ENCODE assay signal across 28 cellular contexts in the genomic region with DNA sequence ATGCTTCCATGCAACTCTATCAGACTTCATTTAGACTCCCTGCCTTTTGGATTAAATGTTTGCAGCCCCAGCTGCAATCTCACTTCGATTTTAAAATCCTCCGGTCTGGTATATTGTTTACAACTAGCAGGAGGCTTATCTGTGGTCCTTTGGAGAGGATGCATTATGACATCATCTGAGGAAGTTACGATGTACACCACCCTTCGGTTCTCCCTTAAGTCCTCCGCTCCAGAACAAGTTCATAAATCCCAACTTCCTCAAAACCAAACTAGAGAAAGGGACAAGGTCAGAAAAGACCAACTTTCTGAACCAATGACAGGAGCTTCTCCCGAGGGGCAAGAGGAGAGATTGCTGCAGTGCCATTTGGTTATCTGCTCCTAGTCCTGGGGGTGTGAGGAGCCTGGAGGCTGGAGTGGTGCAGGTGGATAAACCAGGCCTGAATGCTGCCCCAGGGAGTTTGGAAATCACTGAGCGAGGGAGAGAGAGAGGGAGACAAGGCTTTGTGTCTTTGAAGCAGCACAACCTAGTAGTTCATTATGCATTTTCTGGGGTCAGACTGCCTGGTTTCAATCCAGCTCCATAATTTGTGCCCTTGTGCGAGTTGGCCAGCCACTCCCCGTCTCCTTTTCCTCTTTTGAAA.
A peak's percentile ranks its signal among the peaks of the same experiment; 100 is the strongest.
DNase-seq lines count a peak whose midpoint lies in the region; ATAC-seq, FAIRE-seq and TF ChIP-seq lines count a peak whose summit lies in the region.
"Had no signal": no experiment of that assay in that cellular context is flagged by ENCODE, and none has a peak within 500 bp of the region (broad histone marks: within the 10 kb centered on the region; RNA-seq: fewer than 3 reads in every experiment).

No MANE protein-coding gene starts in this region.

- no peak overlapping the region for H3K4ac ChIP-seq in trophoblast cell (ENCODE audit: low read depth, low read length)

- H3K27me3 ChIP-seq in trophoblast cell (ENCODE audit: insufficient read depth, low read length): no peaks in the 10 kb centered on the region
- no peaks in the 10 kb centered on the region for H3K27me3 ChIP-seq in colonic mucosa
- H3K27me3 ChIP-seq: cardiac muscle cell, dorsolateral prefrontal cortex, foreskin keratinocyte, tibial artery had no signal

- peak overlapping the region; percentile 37 for H2BK120ac ChIP-seq in trophoblast cell (ENCODE audit: insufficient read depth, low read length, poor library complexity)

- no CpG with 5 or more reads among the region's 9 CpGs for WGBS in trophoblast cell (ENCODE audit: extremely low coverage, insufficient coverage, insufficient read length)

- no peak overlapping the region for H2AK5ac ChIP-seq in trophoblast cell (ENCODE audit: low read length)

- H3K36me3 ChIP-seq in trophoblast cell (ENCODE audit: control insufficient read depth in 1 of 2, insufficient read depth in 2 of 2, low read length in 2 of 2): no peaks in the 10 kb centered on the region
- no peaks in the 10 kb centered on the region for H3K36me3 ChIP-seq in colonic mucosa
- H3K36me3 ChIP-seq: cardiac muscle cell, tibial artery had no signal

- peak overlapping the region; percentile 18 for H2BK5ac ChIP-seq in trophoblast cell (ENCODE audit: low read depth, low read length, poor library complexity)

- peak overlapping the region; percentile 22 for H4K8ac ChIP-seq in trophoblast cell (ENCODE audit: low read depth, low read length)

- H3K79me2 ChIP-seq in trophoblast cell (ENCODE audit: control insufficient read depth, insufficient read depth, low read length, poor library complexity): peaks cover 2% of the 10 kb centered on the region

- H3K9ac ChIP-seq in trophoblast cell (ENCODE audit: low read length) (no peak overlapping the region), colonic mucosa (ENCODE audit: low read depth in 2 of 2, low read length in 2 of 2) (no peak overlapping the region)

- no peak overlapping the region for H2AFZ ChIP-seq in trophoblast cell (ENCODE audit: insufficient read depth, low read length, poor library complexity)

- no peak overlapping the region for H3K23ac ChIP-seq in trophoblast cell (ENCODE audit: low read length)

- intact Hi-C loops in left ventricle myocardium superior (cut with micrococcal nuclease) (no loop called here), colonic mucosa (cut with DNase I) (no loop called here)

- DNase-seq in NOMO-1 treated with DMSO at 0.1 percent for 48 hours (lab: John Stamatoyannopoulos, UW; ENCODE audit: unreplicated experiment) (peak; percentile 4), NOMO-1 treated with dmso at 0.1 percent for 144 hours (lab: John Stamatoyannopoulos, UW; ENCODE audit: unreplicated experiment) (no peak), NB4 (ENCODE audit: low read depth) (peak; percentile 20), left ventricle myocardium superior (no peak), trophoblast cell (no peak), D721Med (ENCODE audit: insufficient read length, low spot score) (no peak), colonic mucosa (no peak)
- DNase-seq: activated CD4-positive, alpha-beta T cell treated with anti-CD3 and anti-CD28 coated beads, Interleukin-2, amount 10 ng/mL, durations not matched to agents 24 days and 14 days; activated CD8-positive, alpha-beta memory T cell treated with anti-CD3 and anti-CD28 coated beads, Interleukin-2, amount 10 ng/mL, durations not matched to agents 7 days and 5 days; activated naive CD4-positive, alpha-beta T cell treated with anti-CD3 and anti-CD28 coated beads, Interleukin-2, amount 50 U/mL, for 16 hours; anterior cingulate cortex; Caco-2; dorsolateral prefrontal cortex; foreskin keratinocyte; NCI-H1048; NCI-H187 treated with DMSO at 0.1 percent for 48 hours; NCI-H748 treated with DMSO at 0.1 percent for 48 hours; SHP77 treated with DMSO at 0.1 percent for 48 hours; stimulated activated CD4-positive, alpha-beta T cell treated with anti-CD3 and anti-CD28 coated beads, Interleukin-4, amount 100 ng/mL, for 4 hours; stimulated activated naive CD8-positive, alpha-beta T cell treated with anti-CD3 and anti-CD28 coated beads, Interleukin-15, Interleukin-2, amounts not matched to agents 100 U/mL and 50 U/mL, for 24 hours; tibial artery had no signal

- no peak overlapping the region for H3K18ac ChIP-seq in trophoblast cell (ENCODE audit: low read length)

- peak; percentile 51 for ATAC-seq in left ventricle myocardium superior
- ATAC-seq in HG02970 (IDR thresholded peaks at IDR 0.05; ENCODE audit: low FRiP score, unreplicated experiment): no peak
- ATAC-seq: activated CD8-positive, alpha-beta memory T cell treated with anti-CD3 and anti-CD28 coated beads, Interleukin-2, amount 10 ng/mL, durations not matched to agents 7 days and 5 days; foreskin keratinocyte; HCT116; stimulated activated naive CD8-positive, alpha-beta T cell treated with anti-CD3 and anti-CD28 coated beads, Interleukin-15, Interleukin-2, amounts not matched to agents 100 U/mL and 50 U/mL, for 24 hours had no signal

- peak overlapping the region; percentile 42 for H2BK12ac ChIP-seq in trophoblast cell (ENCODE audit: low read length)

- H3K79me1 ChIP-seq in trophoblast cell (ENCODE audit: low read length): peaks cover 31% of the 10 kb centered on the region

- H3K4me2 ChIP-seq in trophoblast cell (ENCODE audit: low read length): no peak overlapping the region

- H4K91ac ChIP-seq in trophoblast cell (ENCODE audit: low read depth, low read length): peak overlapping the region; percentile 29

- TF ChIP-seq CTCF in NB4 (IDR thresholded peaks at IDR 0.05; ENCODE audit: low read depth, low read length) (no peak), D721Med (IDR thresholded peaks at IDR 0.05; ENCODE audit: insufficient read depth, missing control alignments) (no peak), colonic mucosa (IDR thresholded peaks at IDR 0.05) (no peak)

- no peak overlapping the region for H4K12ac ChIP-seq in trophoblast cell (ENCODE audit: low read depth, low read length)

- FAIRE-seq in D721Med (lab: Jason Lieb, UNC): no peak
- FAIRE-seq: islet of Langerhans had no signal

- H3K9me3 ChIP-seq in trophoblast cell (ENCODE audit: insufficient read depth, low read depth, low read length) (no peaks in the 10 kb centered on the region), colonic mucosa (no peaks in the 10 kb centered on the region)
- H3K9me3 ChIP-seq: Caco-2, tibial artery had no signal

- H3K14ac ChIP-seq in trophoblast cell (ENCODE audit: low read length): no peak overlapping the region

- H3K4me3 ChIP-seq in NB4 (ENCODE audit: low read depth, low read length) (no peak overlapping the region), trophoblast cell (ENCODE audit: low read depth, low read length) (no peak overlapping the region), colonic mucosa (no peak overlapping the region)
- H3K4me3 ChIP-seq: cardiac muscle cell, dorsolateral prefrontal cortex, lung, tibial artery had no signal

- TF ChIP-seq POLR2A in NB4 (IDR thresholded peaks at IDR 0.05; ENCODE audit: extremely low read depth, insufficient read length): no peak

- H3K4me1 ChIP-seq in trophoblast cell (ENCODE audit: control insufficient read depth in 1 of 2, insufficient read depth in 2 of 2, low read length in 2 of 2): peaks cover 31 to 44% of the 10 kb centered on the region in 2 experiments
- no peaks in the 10 kb centered on the region for H3K4me1 ChIP-seq in colonic mucosa
- H3K4me1 ChIP-seq: Caco-2, foreskin keratinocyte had no signal

- H3K27ac ChIP-seq in trophoblast cell (ENCODE audit: low read depth, low read length) (peak overlapping the region; percentile 20), colonic mucosa (no peak overlapping the region)
- H3K27ac ChIP-seq: 22Rv1, cardiac muscle cell, dorsolateral prefrontal cortex, epithelial cell of prostate, foreskin keratinocyte, tibial artery had no signal

Comparison
In these comparisons a context has a peak if more than half of its experiments do, and no peak if none do; other contexts are left out.
1. DNase-seq: peak in NOMO-1 treated with DMSO at 0.1 percent for 48 hours (single experiment) and NB4 (single experiment); none in NOMO-1 treated with dmso at 0.1 percent for 144 hours (single experiment), left ventricle myocardium superior (single experiment), trophoblast cell (0 of 2), D721Med (single experiment) and colonic mucosa (single experiment).